ENCODE assay signal across 21 cellular contexts in the genomic region with DNA sequence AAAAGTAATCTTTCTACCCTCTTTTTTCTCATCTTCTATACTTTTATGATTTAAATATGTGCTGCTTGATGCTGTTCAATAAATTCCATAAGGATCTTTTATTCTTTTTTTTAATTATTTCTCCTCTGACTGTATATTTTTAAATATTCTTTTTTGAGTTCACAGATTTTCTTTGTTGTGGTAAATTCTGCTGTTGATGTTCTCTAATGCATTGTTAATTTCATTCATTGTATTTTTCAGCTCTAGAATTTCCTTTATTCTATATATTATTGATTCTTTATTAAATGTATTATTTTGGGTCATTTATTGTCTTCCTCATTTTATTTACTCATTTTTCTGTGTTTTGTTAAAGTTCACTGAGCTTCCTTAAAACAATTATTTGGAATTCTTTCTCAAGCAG.
A peak's percentile ranks its signal among the peaks of the same experiment; 100 is the strongest.
DNase-seq lines count a peak whose midpoint lies in the region; ATAC-seq, FAIRE-seq and TF ChIP-seq lines count a peak whose summit lies in the region.
"Had no signal": no experiment of that assay in that cellular context is flagged by ENCODE, and none has a peak within 500 bp of the region (broad histone marks: within the 10 kb centered on the region; RNA-seq: fewer than 3 reads in every experiment).

No MANE protein-coding gene starts in this region.

- H2BK12ac ChIP-seq in mesenchymal stem cell (ENCODE audit: low read length in 2 of 2): no peak overlapping the region

- H3K79me2 ChIP-seq in K562 (ENCODE audit: control insufficient read depth, insufficient read depth, low read length): no peaks in the 10 kb centered on the region

- H2BK5ac ChIP-seq in mesenchymal stem cell (ENCODE audit: low read depth, low read length, poor library complexity, severe bottlenecking): no peak overlapping the region

- H3K9ac ChIP-seq in K562 (ENCODE audit: insufficient read depth in 1 of 2, low read depth in 2 of 2, low read length in 2 of 2) (no peak overlapping the region), mesenchymal stem cell (ENCODE audit: low read length) (no peak overlapping the region)
- H3K9ac ChIP-seq: BLaER1 had no signal

- BruUV-seq in K562 (replicated peaks; lab: Mats Ljungman, UMichigan): no TSS peak

- in situ Hi-C loops in K562 (cut with MboI): no loop called here

- no peak overlapping the region for H3K23ac ChIP-seq in mesenchymal stem cell (ENCODE audit: low read length in 2 of 2)

- no peak overlapping the region for H4K8ac ChIP-seq in mesenchymal stem cell (ENCODE audit: low read length)

- H3K9me1 ChIP-seq in K562 (ENCODE audit: control insufficient read depth, insufficient read depth, low read length): no peaks in the 10 kb centered on the region

- FAIRE-seq in K562 (lab: Jason Lieb, UNC) (no peak), small intestine (lab: Jason Lieb, UNC) (peak; percentile 53)
- FAIRE-seq: A204.1, D721Med, H54 had no signal

- H3K36me3 ChIP-seq in HEK293 (ENCODE audit: control insufficient read depth in 2 of 2, insufficient read depth in 1 of 2, low read length in 2 of 2) (no peaks in the 10 kb centered on the region), K562 (ENCODE audit: control insufficient read depth, insufficient read depth, low read length) (no peaks in the 10 kb centered on the region), small intestine (ENCODE audit: control insufficient read depth in 2 of 2, insufficient read depth in 2 of 2, low read length in 2 of 2) (no peaks in the 10 kb centered on the region), mesenchymal stem cell (ENCODE audit: control insufficient read depth in 1 of 2, insufficient read depth in 2 of 2, low read depth in 1 of 2, low read length in 2 of 2) (no peaks in the 10 kb centered on the region)
- H3K36me3 ChIP-seq: BLaER1, HAP-1 had no signal

- H2AFZ ChIP-seq in K562 (ENCODE audit: low read depth, low read length) (no peak overlapping the region), mesenchymal stem cell (ENCODE audit: low read depth, low read length) (no peak overlapping the region)

- no peaks in the 10 kb centered on the region for H3K9me3 ChIP-seq in HEK293 (ENCODE audit: control insufficient read depth, insufficient read depth, low read depth, low read length)
- peaks cover 8% of the 10 kb centered on the region; the same call in 1 of the 2 replicates for H3K9me3 ChIP-seq in K562 (replicated peaks; ENCODE audit: control insufficient read depth, insufficient read depth, low read depth, low read length)
- no peaks in the 10 kb centered on the region for H3K9me3 ChIP-seq in small intestine (ENCODE audit: control insufficient read depth, low read depth)
- peaks cover 47% of the 10 kb centered on the region for H3K9me3 ChIP-seq in mesenchymal stem cell (ENCODE audit: control insufficient read depth, low read length)
- H3K9me3 ChIP-seq: HAP-1 had no signal

- H3K4me3 ChIP-seq in HEK293 (ENCODE audit: low read depth, low read length) (no peak overlapping the region), K562 (no peak overlapping the region), small intestine (ENCODE audit: low read depth in 1 of 2, low read length in 2 of 2) (no peak overlapping the region), mesenchymal stem cell (ENCODE audit: insufficient read depth in 1 of 2, low read depth in 1 of 2, low read length in 2 of 2) (no peak overlapping the region)
- H3K4me3 ChIP-seq: BLaER1, HAP-1 had no signal

- ATAC-seq in K562: no peak

- no peaks in the 10 kb centered on the region for H3K27me3 ChIP-seq in K562 (ENCODE audit: control insufficient read depth in 2 of 2, insufficient read depth in 2 of 2, low read length in 2 of 2)
- H3K27me3 ChIP-seq in small intestine (ENCODE audit: control insufficient read depth in 2 of 2, insufficient read depth in 2 of 2, low read length in 2 of 2): no peaks in the 10 kb centered on the region
- H3K27me3 ChIP-seq in mesenchymal stem cell (ENCODE audit: control insufficient read depth in 1 of 2, insufficient read depth in 1 of 2, low read length in 2 of 2): no peaks in the 10 kb centered on the region
- H3K27me3 ChIP-seq: BLaER1 had no signal

- no peak overlapping the region for H2BK15ac ChIP-seq in mesenchymal stem cell (ENCODE audit: low read depth, poor library complexity, severe bottlenecking)

- H3K4me1 ChIP-seq in HEK293 (ENCODE audit: control insufficient read depth, insufficient read depth, low read length): no peaks in the 10 kb centered on the region
- no peaks in the 10 kb centered on the region for H3K4me1 ChIP-seq in K562 (replicated peaks in 1 of 2; ENCODE audit: control insufficient read depth in 2 of 2, insufficient read depth in 2 of 2, low read length in 2 of 2)
- H3K4me1 ChIP-seq in small intestine (ENCODE audit: control insufficient read depth in 2 of 2, insufficient read depth in 1 of 2, low read depth in 1 of 2, low read length in 1 of 2): no peaks in the 10 kb centered on the region
- H3K4me1 ChIP-seq in mesenchymal stem cell (ENCODE audit: control insufficient read depth, insufficient read depth, low read depth, low read length): no peaks in the 10 kb centered on the region
- H3K4me1 ChIP-seq: BLaER1, HAP-1 had no signal

- H3K14ac ChIP-seq in mesenchymal stem cell (ENCODE audit: low read length in 2 of 2): no peak overlapping the region

- H3K27ac ChIP-seq in HEK293 (ENCODE audit: extremely low read depth, low read depth, low read length) (no peak overlapping the region), K562 (ENCODE audit: extremely low read depth, low read depth, low read length) (no peak overlapping the region), small intestine (ENCODE audit: low read depth in 1 of 2, low read length in 1 of 2) (no peak overlapping the region), mesenchymal stem cell (ENCODE audit: low read length, poor library complexity, severe bottlenecking) (no peak overlapping the region)
- H3K27ac ChIP-seq: 22Rv1, BLaER1, C4-2B had no signal

- no peak for TF ChIP-seq RAD21 in K562 (CRISPR knock-in tag; conservative IDR thresholded peaks at IDR 0.05 in 1 of 2, IDR thresholded peaks at IDR 0.05 in 1 of 2)

- DNase-seq in DMS53 (lab: John Stamatoyannopoulos, UW) (peak; percentile 31), DMS53 treated with DMSO at 0.1 percent for 48 hours (lab: John Stamatoyannopoulos, UW; ENCODE audit: unreplicated experiment) (no peak), K562 (ENCODE audit: extremely low read depth in 1 of 4, low spot score in 3 of 4) (no peak), small intestine (no peak), T-helper 1 cell (no peak), GM10266 (ENCODE audit: extremely low spot score) (no peak), mesenchymal stem cell (no peak)
- DNase-seq: CD4-positive, alpha-beta T cell; CD8-positive, alpha-beta memory T cell; DMS 273 treated with DMSO at 0.1 percent for 48 hours; DND-41; GDM1; GOT3 had no signal

- no peak overlapping the region for H3K4ac ChIP-seq in mesenchymal stem cell (ENCODE audit: low read depth in 1 of 2, low read length in 2 of 2)

- CTCF ChIA-PET in HEK293 (lab: Yijun Ruan, JAX): no interaction called here
- CTCF ChIA-PET in K562 (lab: Yijun Ruan, JAX; ENCODE audit: low intra/inter-chr PET ratio): no interaction called here

- H4K20me1 ChIP-seq in K562 (replicated peaks; ENCODE audit: control insufficient read depth, insufficient read depth, low read length): no peaks in the 10 kb centered on the region
- H4K20me1 ChIP-seq: BLaER1 had no signal

- no peak for TF ChIP-seq POLR2A in K562 (conservative IDR thresholded peaks at IDR 0.05)

- TF ChIP-seq CTCF in HEK293 (tag by site-specific recombination; IDR thresholded peaks at IDR 0.05) (no peak), K562 (IDR thresholded peaks at IDR 0.05 in 2 of 3, conservative IDR thresholded peaks at IDR 0.05 in 1 of 3; ENCODE audit: insufficient read depth in 2 of 3, low read depth in 1 of 3, low read length in 3 of 3) (no peak), GM10266 (IDR thresholded peaks at IDR 0.05; ENCODE audit: control insufficient read depth, insufficient read depth, low read depth, missing control alignments) (no peak)

- POLR2A ChIA-PET in HEK293 (lab: Yijun Ruan, JAX): no interaction called here
- POLR2A ChIA-PET in K562 (lab: Yijun Ruan, JAX): no interaction called here

- H3K4me2 ChIP-seq in K562 (ENCODE audit: insufficient read depth, low read length) (no peak overlapping the region), mesenchymal stem cell (ENCODE audit: low read length, poor library complexity, severe bottlenecking) (no peak overlapping the region)
- H3K4me2 ChIP-seq: BLaER1 had no signal

- H3K18ac ChIP-seq in mesenchymal stem cell (ENCODE audit: low read depth in 1 of 2, low read length in 2 of 2): no peak overlapping the region

- H2AK5ac ChIP-seq in mesenchymal stem cell (ENCODE audit: low read length, severe bottlenecking): no peak overlapping the region

- intact Hi-C loops in K562 (cut with micrococcal nuclease): no loop called here

- no peak overlapping the region for H4K91ac ChIP-seq in mesenchymal stem cell (ENCODE audit: low read length)

- H3K79me1 ChIP-seq in mesenchymal stem cell (replicated peaks; ENCODE audit: low read length, poor library complexity, severe bottlenecking): no peaks in the 10 kb centered on the region

- TF ChIP-seq EP300 in K562 (IDR thresholded peaks at IDR 0.05; ENCODE audit: low read length): no peak

- no peak overlapping the region for H2BK120ac ChIP-seq in mesenchymal stem cell (ENCODE audit: low read depth, low read length)

TF ChIP-seq in HEK293, 187 proteins besides CTCF, POLR2A, EP300 and RAD21:
- TF ChIP-seq SETDB1 (IDR thresholded peaks at IDR 0.05; ENCODE audit: insufficient read length, low read length): peak; percentile 46
- TF ChIP-seq TCF7L2 (IDR thresholded peaks at IDR 0.05; ENCODE audit: borderline replicate concordance, low read depth, low read length): no peak
TF ChIP-seq in HEK293: peak in this region for 1.

TF ChIP-seq in K562, 482 proteins besides CTCF, POLR2A, EP300 and RAD21:
- TF ChIP-seq HLTF (IDR thresholded peaks at IDR 0.05) (0 out of 2 replicates have a peak, but pooled peaks have one; percentile 44), LEF1 (IDR thresholded peaks at IDR 0.05) (0 out of 2 replicates have a peak, but pooled peaks have one; percentile 23), TRIM28 (IDR thresholded peaks at IDR 0.05) (peak; percentile 78; the same call in 1 of the 2 replicates), RBM14 (IDR thresholded peaks at IDR 0.05; ENCODE audit: borderline replicate concordance, insufficient read depth, low read depth, low read length) (no peak)
TF ChIP-seq in K562: peak in this region for 3.
